34 cellular contexts compared by ENCODE assay signal in the genomic region with DNA sequence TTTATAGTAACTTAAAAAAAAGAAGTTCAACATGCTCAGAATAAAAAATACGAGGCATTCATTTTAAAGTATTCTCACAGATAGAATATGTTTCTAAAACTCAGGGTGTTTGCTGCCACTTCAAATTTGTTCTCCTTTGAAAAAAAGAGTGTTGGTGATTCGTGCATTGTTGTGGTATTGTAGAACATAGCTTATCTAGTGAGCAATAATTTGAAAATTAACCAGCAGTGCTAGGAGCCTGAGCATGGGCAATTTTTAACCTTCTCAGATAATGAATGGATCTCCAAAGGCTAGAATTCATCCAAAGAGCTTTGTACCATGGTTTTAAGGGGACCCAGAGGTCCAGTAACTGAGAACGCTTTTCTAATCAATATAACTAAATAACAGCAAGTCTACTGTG. TPM values are rescaled to one million over a fixed set of nuclear protein-coding genes. Genes with fewer than 3 reads are reported as not detected.
A peak's percentile ranks its signal among the peaks of the same experiment; 100 is the strongest.
DNase-seq lines count a peak whose midpoint lies in the region; ATAC-seq, FAIRE-seq and TF ChIP-seq lines count a peak whose summit lies in the region.
"Had no signal": no experiment of that assay in that cellular context is flagged by ENCODE, and none has a peak within 500 bp of the region (broad histone marks: within the 10 kb centered on the region; RNA-seq: fewer than 3 reads in every experiment).

No MANE protein-coding gene starts in this region.

- peak overlapping the region; percentile 88 to 98 (median 94) for H3K27ac Mint-ChIP-seq in immature natural killer cell
- no peak overlapping the region for H3K27ac Mint-ChIP-seq in activated CD4-positive, alpha-beta memory T cell treated with anti-CD3 and anti-CD28 coated beads, Interleukin-2, amount 10 ng/mL, durations not matched to agents 7 days and 5 days
- H3K27ac Mint-ChIP-seq: activated naive CD8-positive, alpha-beta T cell treated with anti-CD3 and anti-CD28 coated beads for 36 hours; CD4-positive, alpha-beta T cell; HFFc6; nephron progenitor cell had no signal

- 64 to 78% methylated on average over 3 of the region's 3 CpGs for WGBS in sigmoid colon, 2 donors

- H3K27me3 Mint-ChIP-seq in immature natural killer cell (ENCODE audit: low read depth in 3 of 3) = peaks cover 6 to 15% (median 9%) of the 10 kb centered on the region in 3 donors
- peaks cover 35% of the 10 kb centered on the region for H3K27me3 Mint-ChIP-seq in activated CD4-positive, alpha-beta memory T cell treated with anti-CD3 and anti-CD28 coated beads, Interleukin-2, amount 10 ng/mL, durations not matched to agents 7 days and 5 days

- H3K4me3 Mint-ChIP-seq in immature natural killer cell = peak overlapping the region; percentile 89 to 97 (median 90)
- H3K4me3 Mint-ChIP-seq in activated CD4-positive, alpha-beta memory T cell treated with anti-CD3 and anti-CD28 coated beads, Interleukin-2, amount 10 ng/mL, durations not matched to agents 7 days and 5 days = no peak overlapping the region
- H3K4me3 Mint-ChIP-seq: activated naive CD8-positive, alpha-beta T cell treated with anti-CD3 and anti-CD28 coated beads for 36 hours; activated T-cell treated with anti-CD3 and anti-CD28 coated beads, Interleukin-2, amount 50 U/mL, for 4 hours; CD4-positive, alpha-beta T cell; HFFc6; nephron progenitor cell had no signal

- CTCF ChIA-PET in A673 (lab: Charles Lee) = no interaction called here
- CTCF ChIA-PET in activated CD4-positive, alpha-beta memory T cell treated with anti-CD3 and anti-CD28 coated beads, Interleukin-2, amount 10 ng/mL, durations not matched to agents 7 days and 5 days (lab: Charles Lee) = interaction anchor here (1.4 kb wide), 1 partner anchor 50 kb away, joined by 3 read pairs; no protein-coding TSS in a partner anchor

- H3K4me1 Mint-ChIP-seq in immature natural killer cell = peaks cover 91% of the 10 kb centered on the region in 2 donors
- H3K4me1 Mint-ChIP-seq in activated CD4-positive, alpha-beta memory T cell treated with anti-CD3 and anti-CD28 coated beads, Interleukin-2, amount 10 ng/mL, durations not matched to agents 7 days and 5 days = peaks cover 21% of the 10 kb centered on the region

- H3K4me3 ChIP-seq in A673 (ENCODE audit: low read depth, low read length, poor library complexity, severe bottlenecking) = peak overlapping the region; percentile 89
- H3K4me3 ChIP-seq in sigmoid colon = no peak overlapping the region
- no peak overlapping the region for H3K4me3 ChIP-seq in breast epithelium
- H3K4me3 ChIP-seq: colonic mucosa, esophagus squamous epithelium, heart left ventricle, lung, mucosa of descending colon had no signal

- no peak for DNase-seq in A673 (ENCODE audit: low spot score)
- peak; percentile 49 for DNase-seq in RCC 7860 (ENCODE audit: low spot score)
- DNase-seq in immature natural killer cell = no peak
- no peak for DNase-seq in sigmoid colon
- no peak for DNase-seq in COLO829 (ENCODE audit: low spot score)
- DNase-seq in breast epithelium (ENCODE audit: low spot score in 2 of 2) = no peak
- no peak for DNase-seq in activated CD4-positive, alpha-beta memory T cell treated with anti-CD3 and anti-CD28 coated beads, Interleukin-2, amount 10 ng/mL, durations not matched to agents 7 days and 5 days
- no peak for DNase-seq in Right ventricle myocardium superior
- DNase-seq: activated CD4-positive, alpha-beta T cell treated with anti-CD3 and anti-CD28 coated beads for 48 hours; activated gamma-delta T cell; activated naive CD8-positive, alpha-beta T cell treated with anti-CD3 and anti-CD28 coated beads for 36 hours; activated T-cell treated with anti-CD3 and anti-CD28 coated beads, Interleukin-2, amount 50 U/mL, for 4 hours; CD4-positive, alpha-beta T cell; EL; esophagus squamous epithelium; HFFc6; kidney; mucosa of descending colon; NCI-H146; NCI-H446 treated with DMSO at 0.1 percent for 48 hours; NCI-H82; nephron progenitor cell; stimulated activated CD4-positive, alpha-beta T cell treated with anti-CD3 and anti-CD28 coated beads, Interleukin-2, amount 100 ng/mL, for 24 hours; T1000; trophoblast cell; WERI-Rb-1 had no signal

- peak; percentile 94 for FAIRE-seq in RCC 7860 (lab: Jason Lieb, UNC)
- FAIRE-seq: GM18507, H1, kidney had no signal

- H3K36me3 ChIP-seq in A673 (ENCODE audit: insufficient read depth, low read length, poor library complexity, severe bottlenecking) (peaks cover 4% of the 10 kb centered on the region), sigmoid colon (no peaks in the 10 kb centered on the region), breast epithelium (no peaks in the 10 kb centered on the region)
- H3K36me3 ChIP-seq: colonic mucosa, esophagus squamous epithelium, heart left ventricle, WERI-Rb-1 had no signal

- TF ChIP-seq CTCF in A673 (conservative IDR thresholded peaks at IDR 0.05; ENCODE audit: low read depth, low read length) (no peak), sigmoid colon (IDR thresholded peaks at IDR 0.05) (no peak), breast epithelium (IDR thresholded peaks at IDR 0.05) (no peak)

- TF ChIP-seq POLR2A in sigmoid colon (IDR thresholded peaks at IDR 0.05) = no peak
- no peak for TF ChIP-seq POLR2A in breast epithelium (IDR thresholded peaks at IDR 0.05)

- ATAC-seq in Right ventricle myocardium superior (ENCODE audit: poor library complexity) = no peak
- ATAC-seq: activated T-cell treated with anti-CD3 and anti-CD28 coated beads, Interleukin-2, amount 50 U/mL, for 4 hours; heart left ventricle; mucosa of descending colon had no signal

- peaks cover 78% of the 10 kb centered on the region for H3K4me1 ChIP-seq in A673 (ENCODE audit: insufficient read depth, low read length, poor library complexity, severe bottlenecking)
- H3K4me1 ChIP-seq in sigmoid colon = peaks cover 0 to 82% (median 70%) of the 10 kb centered on the region in 4 donors
- peaks cover 7 to 9% of the 10 kb centered on the region in 2 donors for H3K4me1 ChIP-seq in breast epithelium
- H3K4me1 ChIP-seq: colonic mucosa had no signal

- H3K9me3 ChIP-seq in A673 (ENCODE audit: low read depth, low read length, poor library complexity, severe bottlenecking) (no peaks in the 10 kb centered on the region), sigmoid colon (no peaks in the 10 kb centered on the region), breast epithelium (no peaks in the 10 kb centered on the region)
- H3K9me3 ChIP-seq: colonic mucosa, esophagus squamous epithelium, heart left ventricle, mucosa of descending colon had no signal

- intact Hi-C loops in A673 (cut with micrococcal nuclease; ENCODE audit: unreplicated experiment) = no loop called here
- intact Hi-C loops in sigmoid colon (cut with DNase I) = no loop called here
- intact Hi-C loops in breast epithelium (cut with DNase I; ENCODE audit: low total_unique reads) = no loop called here
- intact Hi-C loops in Right ventricle myocardium superior (cut with DNase I) = no loop called here

- POLR2A ChIA-PET in A673 (lab: Charles Lee; ENCODE audit: low non-redundant PET) = no interaction called here
- POLR2A ChIA-PET in activated CD4-positive, alpha-beta memory T cell treated with anti-CD3 and anti-CD28 coated beads, Interleukin-2, amount 10 ng/mL, durations not matched to agents 7 days and 5 days (lab: Charles Lee) = no interaction called here

- H3K27ac ChIP-seq in A673 (ENCODE audit: low read depth, low read length, poor library complexity, severe bottlenecking) (peak overlapping the region; percentile 85), sigmoid colon (peak overlapping the region; percentile 2 to 83 (median 10)), breast epithelium (no peak overlapping the region)
- H3K27ac ChIP-seq: 22Rv1, colonic mucosa, esophagus squamous epithelium, foreskin keratinocyte, heart left ventricle, RWPE1, WERI-Rb-1 had no signal

- TF ChIP-seq EP300 in sigmoid colon (IDR thresholded peaks at IDR 0.05) = no peak

- H3K27me3 ChIP-seq in A673 (replicated peaks; ENCODE audit: insufficient read depth, low read depth, low read length, poor library complexity) (no peaks in the 10 kb centered on the region), sigmoid colon (no peaks in the 10 kb centered on the region), breast epithelium (no peaks in the 10 kb centered on the region)
- H3K27me3 ChIP-seq: heart left ventricle had no signal

- no TSS peak for BruUV-seq in A673 (replicated peaks; lab: Mats Ljungman, UMichigan)

- H3K36me3 Mint-ChIP-seq in immature natural killer cell = peaks cover 3 to 10% (median 4%) of the 10 kb centered on the region in 3 donors
- H3K36me3 Mint-ChIP-seq in activated CD4-positive, alpha-beta memory T cell treated with anti-CD3 and anti-CD28 coated beads, Interleukin-2, amount 10 ng/mL, durations not matched to agents 7 days and 5 days (ENCODE audit: low read depth) = no peaks in the 10 kb centered on the region
- H3K36me3 Mint-ChIP-seq: activated naive CD8-positive, alpha-beta T cell treated with anti-CD3 and anti-CD28 coated beads for 36 hours had no signal

- no peaks in the 10 kb centered on the region for H3K9me3 Mint-ChIP-seq in immature natural killer cell
- H3K9me3 Mint-ChIP-seq in activated CD4-positive, alpha-beta memory T cell treated with anti-CD3 and anti-CD28 coated beads, Interleukin-2, amount 10 ng/mL, durations not matched to agents 7 days and 5 days = no peaks in the 10 kb centered on the region
- H3K9me3 Mint-ChIP-seq: activated naive CD8-positive, alpha-beta T cell treated with anti-CD3 and anti-CD28 coated beads for 36 hours; activated T-cell treated with anti-CD3 and anti-CD28 coated beads, Interleukin-2, amount 50 U/mL, for 4 hours; CD4-positive, alpha-beta T cell; nephron progenitor cell had no signal

RNA-seq across cellular contexts. Expression of a gene that starts 3.7 kb away (rescaled TPM):
- total RNA-seq in A673 (2021) (183 TPM in 2 replicates), sigmoid colon (10 to 100 TPM in 3 of 4 donors, 1 to 10 TPM in 1; 9.0 to 15.3 (median 12.5) TPM), breast epithelium (10 to 100 TPM; 12.5 to 18.7 (median 17.7) TPM), Right ventricle myocardium superior (3.9 TPM)
- polyA plus RNA-seq in immature natural killer cell (10 to 100 TPM; 24.0 to 41.8 (median 25.3) TPM), sigmoid colon (1 to 10 TPM in 2 of 3 donors, under 1 TPM in 1; 0.92 to 5.0 (median 3.0) TPM)
- under 1 TPM; 0.05 to 0.10 TPM for total RNA-seq in activated CD4-positive, alpha-beta memory T cell treated with anti-CD3 and anti-CD28 coated beads, Interleukin-2, amount 10 ng/mL, durations not matched to agents 7 days and 5 days
- total RNA-seq: HFFc6 had no signal

Comparison
In these comparisons a context has a peak if more than half of its experiments do, and no peak if none do; other contexts are left out.
1. H3K27ac ChIP-seq: peak in A673 (single experiment) and sigmoid colon (4 of 4); none in breast epithelium (0 of 2).